11 cellular contexts compared by ENCODE assay signal in genomic region chr6:1665214-1665613, GRCh38. TPM values are rescaled to one million over a fixed set of nuclear protein-coding genes. Genes with fewer than 3 reads are reported as not detected.
A peak's percentile ranks its signal among the peaks of the same experiment; 100 is the strongest.
DNase-seq lines count a peak whose midpoint lies in the region; ATAC-seq and TF ChIP-seq lines count a peak whose summit lies in the region.
"Had no signal": no experiment of that assay in that cellular context is flagged by ENCODE, and none has a peak within 500 bp of the region (broad histone marks: within the 10 kb centered on the region; RNA-seq: fewer than 3 reads in every experiment).

No MANE protein-coding gene starts in this region.

- DNase-seq in GM12865 (ENCODE audit: low read depth), result peak; percentile 68
- DNase-seq in NOMO-1 treated with dmso at 0.1 percent for 144 hours (lab: John Stamatoyannopoulos, UW; ENCODE audit: unreplicated experiment), result peak; percentile 90
- no peak for DNase-seq in SKM-1 (lab: John Stamatoyannopoulos, UW; ENCODE audit: unreplicated experiment)
- DNase-seq in Right ventricle myocardium superior, result no peak
- no peak for DNase-seq in natural killer cell treated with Interleukin-12 subunit alpha and Interleukin-12 subunit beta and Interleukin-15 and Interleukin-18, amount 100 ng/mL, for 72 hours (ENCODE audit: low spot score)
- no peak for DNase-seq in NCI-H128 (lab: John Stamatoyannopoulos, UW; ENCODE audit: unreplicated experiment)
- DNase-seq: activated CD4-positive, alpha-beta T cell treated with anti-CD3 and anti-CD28 coated beads for 1 hour; stimulated activated naive CD4-positive, alpha-beta T cell treated with Interleukin-2 at 50 U/mL for 16 hours had no signal

- no peaks in the 10 kb centered on the region for H3K27me3 Mint-ChIP-seq in natural killer cell treated with Interleukin-12 subunit alpha and Interleukin-12 subunit beta and Interleukin-15 and Interleukin-18, amount 100 ng/mL, for 72 hours

- H3K4me3 ChIP-seq in GM12865 (ENCODE audit: low read depth, low read length), result no peak overlapping the region

- ATAC-seq in GM19467 (IDR thresholded peaks at IDR 0.05; ENCODE audit: unreplicated experiment) (peak; percentile 79), HG03039 (IDR thresholded peaks at IDR 0.05; ENCODE audit: unreplicated experiment) (peak; percentile 54), Right ventricle myocardium superior (ENCODE audit: poor library complexity) (no peak)
- ATAC-seq in natural killer cell treated with Interleukin-12 subunit alpha and Interleukin-12 subunit beta and Interleukin-15 and Interleukin-18, amount 100 ng/mL, for 72 hours, result no peak
- ATAC-seq: Panc1 had no signal

- no peak for TF ChIP-seq CTCF in GM12865 (IDR thresholded peaks at IDR 0.05; ENCODE audit: insufficient read depth, low read depth, low read length, missing control alignments)

- H3K4me3 Mint-ChIP-seq in natural killer cell treated with Interleukin-12 subunit alpha and Interleukin-12 subunit beta and Interleukin-15 and Interleukin-18, amount 100 ng/mL, for 72 hours, result no peak overlapping the region

- no peak overlapping the region for H3K27ac Mint-ChIP-seq in natural killer cell treated with Interleukin-12 subunit alpha and Interleukin-12 subunit beta and Interleukin-15 and Interleukin-18, amount 100 ng/mL, for 72 hours

- H3K36me3 Mint-ChIP-seq in natural killer cell treated with Interleukin-12 subunit alpha and Interleukin-12 subunit beta and Interleukin-15 and Interleukin-18, amount 100 ng/mL, for 72 hours, result no peaks in the 10 kb centered on the region

- H3K4me1 Mint-ChIP-seq in natural killer cell treated with Interleukin-12 subunit alpha and Interleukin-12 subunit beta and Interleukin-15 and Interleukin-18, amount 100 ng/mL, for 72 hours (ENCODE audit: low read depth in 2 of 2), result peaks cover 0 to 3% of the 10 kb centered on the region in 2 donors

- intact Hi-C loops in Right ventricle myocardium superior (cut with DNase I), result no loop called here

- H3K9me3 Mint-ChIP-seq in natural killer cell treated with Interleukin-12 subunit alpha and Interleukin-12 subunit beta and Interleukin-15 and Interleukin-18, amount 100 ng/mL, for 72 hours, result no peaks in the 10 kb centered on the region

RNA-seq across cellular contexts. Expression of gene FOXC1, which starts 55.5 kb away (rescaled TPM):
- total RNA-seq in Right ventricle myocardium superior, result 3.5 TPM
- under 1 TPM; 0.36 to 0.57 TPM for total RNA-seq in natural killer cell treated with Interleukin-12 subunit alpha and Interleukin-12 subunit beta and Interleukin-15 and Interleukin-18, amount 100 ng/mL, for 72 hours

Comparison
In these comparisons a context has a peak if more than half of its experiments do, and no peak if none do; other contexts are left out.
1. DNase-seq: peak in GM12865 (single experiment) and NOMO-1 treated with dmso at 0.1 percent for 144 hours (single experiment); none in SKM-1 (single experiment), Right ventricle myocardium superior (single experiment), natural killer cell treated with Interleukin-12 subunit alpha and Interleukin-12 subunit beta and Interleukin-15 and Interleukin-18, amount 100 ng/mL, for 72 hours (single experiment) and NCI-H128 (single experiment).
2. ATAC-seq: peak in GM19467 (single experiment) and HG03039 (single experiment); none in Right ventricle myocardium superior (single experiment) and natural killer cell treated with Interleukin-12 subunit alpha and Interleukin-12 subunit beta and Interleukin-15 and Interleukin-18, amount 100 ng/mL, for 72 hours (0 of 2).